In the genomic region with DNA sequence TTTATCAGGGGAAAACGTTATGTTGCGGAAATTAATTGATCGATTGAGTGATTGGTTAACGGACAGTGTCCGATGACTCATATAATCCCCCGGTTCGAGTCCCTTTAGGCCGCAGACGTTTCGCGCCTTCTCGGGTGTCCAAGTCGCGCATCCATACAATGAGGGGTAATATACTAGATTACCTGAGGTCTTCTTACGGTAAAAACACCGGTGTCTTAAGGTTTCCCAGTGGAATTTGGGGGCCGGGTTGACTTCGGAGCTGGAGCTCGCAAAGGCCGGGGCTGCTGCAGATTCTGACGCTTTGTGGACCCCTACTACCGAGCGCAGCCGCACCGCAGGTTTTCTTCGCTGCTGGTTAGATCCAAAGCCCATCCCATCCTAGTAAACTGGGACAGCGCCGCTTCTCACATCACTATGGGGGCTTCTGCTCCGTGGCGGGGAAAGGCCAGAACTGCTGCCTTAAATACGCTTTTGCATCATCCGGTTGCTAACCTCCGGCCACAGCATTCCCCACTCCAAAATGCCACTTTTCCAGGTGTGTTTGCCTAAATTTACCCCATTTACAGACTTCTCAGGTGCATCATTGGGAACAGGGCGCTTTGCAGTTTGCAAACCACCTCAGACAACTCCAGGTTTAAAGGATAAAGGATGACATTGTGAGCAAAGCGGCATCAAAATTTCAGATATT, we compare ENCODE assay signal across 8 cellular contexts. TPM values are rescaled to one million over a fixed set of nuclear protein-coding genes. Genes with fewer than 3 reads are reported as not detected.
A peak's percentile ranks its signal among the peaks of the same experiment; 100 is the strongest.
DNase-seq lines count a peak whose midpoint lies in the region; ATAC-seq and TF ChIP-seq lines count a peak whose summit lies in the region.

No MANE protein-coding gene starts in this region.

- DNase-seq in CD14-positive monocyte (ENCODE audit: low spot score) (no peak), NCI-H2171 treated with DMSO at 0.1 percent for 48 hours (lab: John Stamatoyannopoulos, UW) (peak; percentile 75), esophagus squamous epithelium (lab: John Stamatoyannopoulos, UW) (no peak), CD1c-positive myeloid dendritic cell (ENCODE audit: extremely low spot score) (no peak)
- peak; percentile 57 for DNase-seq in activated CD8-positive, alpha-beta T cell treated with anti-CD3 and anti-CD28 coated beads, Interleukin-2, amount 10 ng/mL, durations not matched to agents 7 days and 5 days

- peaks cover 11 to 13% of the 10 kb centered on the region in 2 donors for H3K36me3 Mint-ChIP-seq in CD14-positive monocyte
- peaks cover 28% of the 10 kb centered on the region for H3K36me3 Mint-ChIP-seq in activated CD8-positive, alpha-beta T cell treated with anti-CD3 and anti-CD28 coated beads, Interleukin-2, amount 10 ng/mL, durations not matched to agents 7 days and 5 days (ENCODE audit: low read depth)

- H3K4me1 Mint-ChIP-seq in CD14-positive monocyte: peaks cover 39% of the 10 kb centered on the region
- H3K4me1 Mint-ChIP-seq in activated CD8-positive, alpha-beta T cell treated with anti-CD3 and anti-CD28 coated beads, Interleukin-2, amount 10 ng/mL, durations not matched to agents 7 days and 5 days (ENCODE audit: low read depth): peaks cover 40% of the 10 kb centered on the region

- ATAC-seq in GM21528 (IDR thresholded peaks at IDR 0.05; ENCODE audit: low FRiP score, unreplicated experiment) (peak; percentile 8), HG03521 (IDR thresholded peaks at IDR 0.05; ENCODE audit: unreplicated experiment) (no peak)
- ATAC-seq in activated CD8-positive, alpha-beta T cell treated with anti-CD3 and anti-CD28 coated beads, Interleukin-2, amount 10 ng/mL, durations not matched to agents 7 days and 5 days: peak; percentile 4

- peak overlapping the region; percentile 92 to 95 (median 94) for H3K27ac ChIP-seq in esophagus squamous epithelium
- H3K27ac ChIP-seq in neural cell (ENCODE audit: low read length): peak overlapping the region; percentile 89

- H3K4me2 ChIP-seq in neural cell (ENCODE audit: low read length): peak overlapping the region; percentile 94

- H3K9me3 ChIP-seq in esophagus squamous epithelium (no peaks in the 10 kb centered on the region), neural cell (ENCODE audit: low read length) (no peaks in the 10 kb centered on the region)

- H3K27ac Mint-ChIP-seq in CD14-positive monocyte: peak overlapping the region; percentile 86 to 92 (median 91)
- peak overlapping the region; percentile 90 for H3K27ac Mint-ChIP-seq in activated CD8-positive, alpha-beta T cell treated with anti-CD3 and anti-CD28 coated beads, Interleukin-2, amount 10 ng/mL, durations not matched to agents 7 days and 5 days

- no peak for TF ChIP-seq RAD21 in neural cell (conservative IDR thresholded peaks at IDR 0.05)

- H3K4me3 Mint-ChIP-seq in CD14-positive monocyte: peak overlapping the region; percentile 83 to 90
- H3K4me3 Mint-ChIP-seq in activated CD8-positive, alpha-beta T cell treated with anti-CD3 and anti-CD28 coated beads, Interleukin-2, amount 10 ng/mL, durations not matched to agents 7 days and 5 days: peak overlapping the region; percentile 85

- TF ChIP-seq EP300 in neural cell (conservative IDR thresholded peaks at IDR 0.05; ENCODE audit: poor library complexity, severe bottlenecking): no peak

- H3K27me3 ChIP-seq in esophagus squamous epithelium: no peaks in the 10 kb centered on the region
- no peaks in the 10 kb centered on the region for H3K27me3 ChIP-seq in neural cell (ENCODE audit: insufficient read depth, low read depth, low read length)

- TF ChIP-seq CTCF in CD14-positive monocyte (IDR thresholded peaks at IDR 0.05) (no peak), esophagus squamous epithelium (IDR thresholded peaks at IDR 0.05) (no peak), neural cell (IDR thresholded peaks at IDR 0.05; ENCODE audit: poor library complexity, severe bottlenecking) (peak; percentile 41)

- peaks cover 0 to 1% (median 0%) of the 10 kb centered on the region in 7 donors for H3K9me3 Mint-ChIP-seq in CD14-positive monocyte
- H3K9me3 Mint-ChIP-seq in activated CD8-positive, alpha-beta T cell treated with anti-CD3 and anti-CD28 coated beads, Interleukin-2, amount 10 ng/mL, durations not matched to agents 7 days and 5 days (ENCODE audit: insufficient read depth): no peaks in the 10 kb centered on the region

- 0 to 2% methylated on average over 29 to 35 of the region's 35 CpGs for WGBS in esophagus squamous epithelium, 2 donors

- H3K36me3 ChIP-seq in esophagus squamous epithelium (peaks cover 0 to 9% (median 0%) of the 10 kb centered on the region in 3 donors), neural cell (ENCODE audit: insufficient read depth, low read length) (no peaks in the 10 kb centered on the region)

- peaks cover 3% of the 10 kb centered on the region for H4K20me1 ChIP-seq in neural cell (ENCODE audit: insufficient read depth)

- H3K79me2 ChIP-seq in neural cell (replicated peaks; ENCODE audit: insufficient read depth, low read length): peaks cover 37% of the 10 kb centered on the region

- H2AFZ ChIP-seq in neural cell (ENCODE audit: low read depth, low read length): peak overlapping the region; percentile 40

- H3K27me3 Mint-ChIP-seq in CD14-positive monocyte (ENCODE audit: low read depth in 3 of 3): peaks cover 0 to 5% (median 0%) of the 10 kb centered on the region in 3 donors
- peaks cover 3% of the 10 kb centered on the region for H3K27me3 Mint-ChIP-seq in activated CD8-positive, alpha-beta T cell treated with anti-CD3 and anti-CD28 coated beads, Interleukin-2, amount 10 ng/mL, durations not matched to agents 7 days and 5 days (ENCODE audit: low read depth)

- H3K4me3 ChIP-seq in esophagus squamous epithelium (peak overlapping the region; percentile 78 to 85 (median 84)), neural cell (ENCODE audit: low read length) (peak overlapping the region; percentile 91)

- CTCF ChIA-PET in activated CD8-positive, alpha-beta T cell treated with anti-CD3 and anti-CD28 coated beads, Interleukin-2, amount 10 ng/mL, durations not matched to agents 7 days and 5 days (lab: Charles Lee): interaction anchor here (1.8 to 3.8 kb wide), 3 partner anchors 11 to 29 kb away, joined by 9 to 32 read pairs (median 17); no protein-coding TSS in a partner anchor

- H3F3A ChIP-seq in neural cell (ENCODE audit: insufficient read depth, low read length, poor library complexity, severe bottlenecking): peaks cover 16% of the 10 kb centered on the region

- POLR2A ChIA-PET in activated CD8-positive, alpha-beta T cell treated with anti-CD3 and anti-CD28 coated beads, Interleukin-2, amount 10 ng/mL, durations not matched to agents 7 days and 5 days (lab: Charles Lee): interaction anchor here (0.7 to 1.8 kb wide), 4 partner anchors 11 to 23 kb away, joined by 4 to 6 read pairs (median 5); no protein-coding TSS in a partner anchor

- peaks cover 24 to 56% (median 28%) of the 10 kb centered on the region in 3 donors for H3K4me1 ChIP-seq in esophagus squamous epithelium

- H3K9ac ChIP-seq in neural cell (ENCODE audit: low read length): peak overlapping the region; percentile 93

- intact Hi-C loops in CD14-positive monocyte (cut with micrococcal nuclease) (loop anchor here in 1 of 2 donors (10.0 kb wide), 1 partner anchor 654 kb away; no protein-coding TSS in a partner anchor), esophagus squamous epithelium (cut with DNase I) (no loop called here)

- no peaks in the 10 kb centered on the region for H3K9me2 ChIP-seq in neural cell (ENCODE audit: insufficient read depth, low read length)

- no peak for TF ChIP-seq POLR2A in esophagus squamous epithelium (IDR thresholded peaks at IDR 0.05)

TF ChIP-seq in neural cell, 6 proteins besides CTCF, POLR2A, EP300 and RAD21:
- TF ChIP-seq, protein P1, sequence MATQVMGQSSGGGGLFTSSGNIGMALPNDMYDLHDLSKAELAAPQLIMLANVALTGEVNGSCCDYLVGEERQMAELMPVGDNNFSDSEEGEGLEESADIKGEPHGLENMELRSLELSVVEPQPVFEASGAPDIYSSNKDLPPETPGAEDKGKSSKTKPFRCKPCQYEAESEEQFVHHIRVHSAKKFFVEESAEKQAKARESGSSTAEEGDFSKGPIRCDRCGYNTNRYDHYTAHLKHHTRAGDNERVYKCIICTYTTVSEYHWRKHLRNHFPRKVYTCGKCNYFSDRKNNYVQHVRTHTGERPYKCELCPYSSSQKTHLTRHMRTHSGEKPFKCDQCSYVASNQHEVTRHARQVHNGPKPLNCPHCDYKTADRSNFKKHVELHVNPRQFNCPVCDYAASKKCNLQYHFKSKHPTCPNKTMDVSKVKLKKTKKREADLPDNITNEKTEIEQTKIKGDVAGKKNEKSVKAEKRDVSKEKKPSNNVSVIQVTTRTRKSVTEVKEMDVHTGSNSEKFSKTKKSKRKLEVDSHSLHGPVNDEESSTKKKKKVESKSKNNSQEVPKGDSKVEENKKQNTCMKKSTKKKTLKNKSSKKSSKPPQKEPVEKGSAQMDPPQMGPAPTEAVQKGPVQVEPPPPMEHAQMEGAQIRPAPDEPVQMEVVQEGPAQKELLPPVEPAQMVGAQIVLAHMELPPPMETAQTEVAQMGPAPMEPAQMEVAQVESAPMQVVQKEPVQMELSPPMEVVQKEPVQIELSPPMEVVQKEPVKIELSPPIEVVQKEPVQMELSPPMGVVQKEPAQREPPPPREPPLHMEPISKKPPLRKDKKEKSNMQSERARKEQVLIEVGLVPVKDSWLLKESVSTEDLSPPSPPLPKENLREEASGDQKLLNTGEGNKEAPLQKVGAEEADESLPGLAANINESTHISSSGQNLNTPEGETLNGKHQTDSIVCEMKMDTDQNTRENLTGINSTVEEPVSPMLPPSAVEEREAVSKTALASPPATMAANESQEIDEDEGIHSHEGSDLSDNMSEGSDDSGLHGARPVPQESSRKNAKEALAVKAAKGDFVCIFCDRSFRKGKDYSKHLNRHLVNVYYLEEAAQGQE (IDR thresholded peaks at IDR 0.05; ENCODE audit: borderline replicate concordance): no peak
- no peak for TF ChIP-seq EZH2 (IDR thresholded peaks at IDR 0.05; ENCODE audit: borderline replicate concordance, insufficient read depth, low read length, poor library complexity, severe bottlenecking)
- no peak for TF ChIP-seq SMC3 (conservative IDR thresholded peaks at IDR 0.05; ENCODE audit: poor library complexity)
- TF ChIP-seq MXI1 (conservative IDR thresholded peaks at IDR 0.05; ENCODE audit: poor library complexity, severe bottlenecking): no peak
- no peak for TF ChIP-seq TAF1 (IDR thresholded peaks at IDR 0.05; ENCODE audit: low read depth)
- no peak for TF ChIP-seq POLR2AphosphoS5 (IDR thresholded peaks at IDR 0.05)
TF ChIP-seq in neural cell: peak in this region for 0.

RNA-seq across cellular contexts. Expression of a gene that starts 0.9 kb away (rescaled TPM):
- polyA plus RNA-seq in CD14-positive monocyte (10 to 100 TPM; 14.6 to 21.5 TPM), neural cell (50.0 and 66.2 TPM in 2 replicates)
- total RNA-seq in activated CD8-positive, alpha-beta T cell treated with anti-CD3 and anti-CD28 coated beads, Interleukin-2, amount 10 ng/mL, durations not matched to agents 7 days and 5 days: 10 to 100 TPM; 89.8 to 96.4 TPM
- total RNA-seq in esophagus squamous epithelium: 10 to 100 TPM; 22.7 to 42.2 (median 27.2) TPM
- 71.1 and 82.1 TPM in 2 replicates for polyA minus RNA-seq in neural cell

Comparison
In these comparisons a context has a peak if more than half of its experiments do, and no peak if none do; other contexts are left out.
1. DNase-seq: peak in NCI-H2171 treated with DMSO at 0.1 percent for 48 hours (single experiment) and activated CD8-positive, alpha-beta T cell treated with anti-CD3 and anti-CD28 coated beads, Interleukin-2, amount 10 ng/mL, durations not matched to agents 7 days and 5 days (single experiment); none in CD14-positive monocyte (single experiment), esophagus squamous epithelium (single experiment) and CD1c-positive myeloid dendritic cell (single experiment).